Comparison of ENCODE assay signal across 9 cellular contexts in the genomic region with DNA sequence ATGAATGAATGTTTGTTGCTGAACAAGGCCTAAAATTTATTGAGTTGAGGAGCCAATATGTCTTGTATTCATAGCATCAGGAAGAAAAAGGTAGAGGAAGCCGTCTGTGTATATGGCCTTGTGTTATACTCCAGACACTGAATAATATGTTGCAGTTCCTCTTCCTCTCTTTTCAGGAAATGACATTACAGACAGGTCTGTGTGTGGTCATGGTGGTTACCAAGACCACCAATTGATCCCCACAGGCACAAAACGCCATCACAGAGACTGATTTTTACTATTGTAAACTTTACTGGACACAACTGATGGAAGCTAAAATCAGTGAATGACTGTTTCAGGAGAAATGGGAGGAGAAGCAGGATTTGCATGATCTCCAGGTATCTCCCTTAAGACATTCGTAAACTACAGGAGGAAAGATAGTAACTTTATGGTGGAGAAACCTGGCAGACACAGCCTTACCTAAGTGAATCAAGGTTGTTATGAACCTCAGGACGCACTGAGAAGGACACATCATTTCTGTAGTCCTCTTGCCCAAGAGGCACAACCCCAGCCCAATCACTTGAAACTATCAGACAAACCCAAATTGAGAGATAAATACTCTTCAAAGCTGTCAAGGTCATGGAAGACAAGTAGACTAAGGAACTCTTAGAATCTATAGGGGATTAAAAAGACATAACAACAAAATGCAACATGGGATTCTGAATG.
DNase-seq lines count a peak whose midpoint lies in the region; ATAC-seq, FAIRE-seq and TF ChIP-seq lines count a peak whose summit lies in the region.
"Had no signal": no experiment of that assay in that cellular context is flagged by ENCODE, and none has a peak within 500 bp of the region (broad histone marks: within the 10 kb centered on the region; RNA-seq: fewer than 3 reads in every experiment).

No MANE protein-coding gene starts in this region.

- peak; percentile 79 for ATAC-seq in GM19351 (IDR thresholded peaks at IDR 0.05; ENCODE audit: unreplicated experiment)
- ATAC-seq in HG03196 (IDR thresholded peaks at IDR 0.05; ENCODE audit: unreplicated experiment), result peak; percentile 73
- peak; percentile 68 for ATAC-seq in T-helper 17 cell

- H3K27me3 Mint-ChIP-seq in CD14-positive monocyte (ENCODE audit: low read depth in 3 of 3) (peaks cover 2 to 6% (median 5%) of the 10 kb centered on the region in 3 donors), T-helper 17 cell (no peaks in the 10 kb centered on the region)

- H3K4me3 ChIP-seq in hepatocyte, result no peak overlapping the region

- peaks cover 46 to 50% of the 10 kb centered on the region in 2 donors for H3K36me3 Mint-ChIP-seq in CD14-positive monocyte
- peaks cover 7% of the 10 kb centered on the region for H3K36me3 Mint-ChIP-seq in T-helper 17 cell (ENCODE audit: low read depth)

- no peak overlapping the region for H2AFZ ChIP-seq in hepatocyte

- WGBS in hepatocyte (ENCODE audit: low lambda C conversion rate, missing lambda C conversion rate), result 87% methylated on average over 4 of the region's 4 CpGs

- H3K9me2 ChIP-seq in hepatocyte (replicated peaks; ENCODE audit: insufficient read depth), result no peaks in the 10 kb centered on the region

- intact Hi-C loops in CD14-positive monocyte (cut with micrococcal nuclease), result no loop called here

- H4K20me1 ChIP-seq in hepatocyte (ENCODE audit: insufficient read depth, poor library complexity, severe bottlenecking), result no peaks in the 10 kb centered on the region

- H3K4me1 ChIP-seq in hepatocyte (ENCODE audit: insufficient read depth), result peaks cover 9% of the 10 kb centered on the region

- FAIRE-seq in urothelium cell line (lab: Jason Lieb, UNC), result no peak

- TF ChIP-seq CTCF in CD14-positive monocyte (IDR thresholded peaks at IDR 0.05) (no peak), hepatocyte (IDR thresholded peaks at IDR 0.05; ENCODE audit: poor library complexity) (no peak)

- no peak overlapping the region for H3K4me3 Mint-ChIP-seq in CD14-positive monocyte
- no peak overlapping the region for H3K4me3 Mint-ChIP-seq in T-helper 17 cell

- H3K4me2 ChIP-seq in hepatocyte, result no peak overlapping the region

- DNase-seq in CD14-positive monocyte (ENCODE audit: low spot score) (no peak), T-helper 17 cell (no peak), D341Med (ENCODE audit: low spot score) (no peak), hepatocyte (ENCODE audit: low spot score) (no peak), urothelium cell line (ENCODE audit: low spot score) (no peak), DMS79 treated with DMSO at 0.1 percent for 48 hours (lab: John Stamatoyannopoulos, UW) (no peak)
- DNase-seq: stimulated activated CD4-positive, alpha-beta T cell treated with anti-CD3 and anti-CD28 coated beads, Interleukin-2, amount 100 ng/mL, for 48 hours had no signal

- H3K27me3 ChIP-seq in hepatocyte, result no peaks in the 10 kb centered on the region

- H3K27ac ChIP-seq in hepatocyte, result no peak overlapping the region

- peaks cover 18% of the 10 kb centered on the region for H3K4me1 Mint-ChIP-seq in CD14-positive monocyte
- peaks cover 28% of the 10 kb centered on the region for H3K4me1 Mint-ChIP-seq in T-helper 17 cell

- H3K36me3 ChIP-seq in hepatocyte (replicated peaks; ENCODE audit: insufficient read depth, low read depth), result no peaks in the 10 kb centered on the region

- H3K79me2 ChIP-seq in hepatocyte, result peaks cover 57% of the 10 kb centered on the region

- H3K9me3 ChIP-seq in T-helper 17 cell (ENCODE audit: control insufficient read depth, low read length, poor library complexity, severe bottlenecking), result no peaks in the 10 kb centered on the region
- peaks cover 10% of the 10 kb centered on the region for H3K9me3 ChIP-seq in hepatocyte (ENCODE audit: low read depth)

- H3K9me3 Mint-ChIP-seq in CD14-positive monocyte, result peaks cover 8 to 14% (median 9%) of the 10 kb centered on the region in 7 donors

- H3K27ac Mint-ChIP-seq in CD14-positive monocyte (peak overlapping the region; percentile 34 to 88 (median 65)), T-helper 17 cell (peak overlapping the region; percentile 42)
